In the genomic region with DNA sequence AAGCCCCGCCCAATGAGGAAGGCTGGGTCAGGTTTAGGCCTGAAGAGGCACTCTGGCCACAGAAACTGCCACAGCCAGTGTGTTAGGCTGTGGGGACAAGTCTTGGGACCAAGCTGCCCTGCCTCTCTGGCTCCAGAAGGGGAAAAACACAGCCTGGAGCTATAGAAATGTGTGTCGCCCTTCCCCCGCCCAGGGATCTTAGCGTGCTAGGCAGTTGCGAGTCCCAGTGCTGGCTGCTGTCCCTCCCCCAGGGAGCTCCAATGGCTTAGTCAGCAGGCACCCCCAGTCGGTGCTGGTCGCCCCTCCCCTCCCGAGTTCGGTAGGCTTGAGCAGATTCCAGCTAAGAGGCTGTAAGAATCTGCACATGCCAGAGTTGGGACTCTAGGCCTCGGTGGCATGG, we compare ENCODE assay signal across 17 cellular contexts.
"Had no signal": no experiment of that assay in that cellular context is flagged by ENCODE, and none has a peak within 500 bp of the region (broad histone marks: within the 10 kb centered on the region; RNA-seq: fewer than 3 reads in every experiment).

No MANE protein-coding gene starts in this region.

- H3K36me3 ChIP-seq: ascending aorta, breast epithelium, gastrocnemius medialis, heart right ventricle, tibial artery had no signal

- H3K4me1 ChIP-seq: ascending aorta, breast epithelium, gastrocnemius medialis, heart right ventricle, psoas muscle, tibial artery had no signal

- H3K27ac ChIP-seq: ascending aorta, breast epithelium, epithelial cell of prostate, gastrocnemius medialis, heart right ventricle, psoas muscle, tibial artery had no signal

- H3K27me3 ChIP-seq: ascending aorta, breast epithelium, gastrocnemius medialis, tibial artery had no signal

- DNase-seq: activated CD4-positive, alpha-beta T cell treated with anti-CD3 and anti-CD28 coated beads for 1 hour; activated CD4-positive, alpha-beta T cell treated with anti-CD3 and anti-CD28 coated beads, Interleukin-2, amount 50 U/mL, for 48 hours; activated CD8-positive, alpha-beta memory T cell treated with anti-CD3 and anti-CD28 coated beads, Interleukin-2, amount 10 ng/mL, durations not matched to agents 7 days and 5 days; activated naive CD4-positive, alpha-beta T cell treated with anti-CD3 and anti-CD28 coated beads, Interleukin-2, amount 10 ng/mL, durations not matched to agents 7 days and 5 days; activated T-cell treated with anti-CD3 and anti-CD28 coated beads, Interleukin-2, amount 50 U/mL, for 1 hour; cerebellar nuclear complex; effector memory CD8-positive, alpha-beta T cell; gastrocnemius medialis; heart right ventricle; immature natural killer cell; psoas muscle; stimulated activated CD4-positive, alpha-beta T cell treated with anti-CD3 and anti-CD28 coated beads, Interleukin-12 subunit alpha, Interleukin-12 subunit beta, amount 100 ng/mL, for 4 hours; stimulated activated naive B cell treated with anti-CD40 and anti-IgM and Interleukin-4, amounts not matched to agents 10 μg/mL and 1 μg/mL and 100 μg/mL, for 72 hours; tibial artery had no signal

- H3K9me3 ChIP-seq: gastrocnemius medialis, psoas muscle had no signal

- H3K4me3 ChIP-seq: ascending aorta, breast epithelium, gastrocnemius medialis, heart right ventricle, psoas muscle, tibial artery had no signal

- ATAC-seq: activated CD8-positive, alpha-beta memory T cell treated with anti-CD3 and anti-CD28 coated beads, Interleukin-2, amount 10 ng/mL, durations not matched to agents 7 days and 5 days; effector memory CD8-positive, alpha-beta T cell; gastrocnemius medialis; heart right ventricle; psoas muscle; stimulated activated naive B cell treated with anti-CD40 and anti-IgM and Interleukin-4, amounts not matched to agents 10 μg/mL and 1 μg/mL and 100 μg/mL, for 72 hours had no signal
